Comparison of ENCODE assay signal across 5 cellular contexts in the genomic region with DNA sequence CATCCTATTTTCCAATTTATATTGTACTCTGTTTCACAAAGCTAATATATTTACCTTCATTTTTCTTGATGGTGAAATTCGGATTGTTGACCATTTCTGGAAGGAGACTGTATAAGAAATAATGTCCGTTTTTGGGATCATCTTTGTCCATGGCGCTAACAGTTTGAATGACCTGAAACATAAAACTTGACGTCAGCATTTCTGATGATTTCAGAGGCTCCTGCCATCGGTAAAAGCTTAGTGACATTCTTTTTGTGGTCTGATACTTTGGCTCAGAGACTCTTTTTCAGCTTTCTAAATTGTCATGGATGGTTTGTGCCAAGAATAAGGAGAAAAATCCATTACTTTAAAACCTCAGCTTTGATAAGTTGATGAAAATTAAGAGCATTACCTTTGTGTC.
"Had no signal": no experiment of that assay in that cellular context is flagged by ENCODE, and none has a peak within 500 bp of the region (broad histone marks: within the 10 kb centered on the region; RNA-seq: fewer than 3 reads in every experiment).

No MANE protein-coding gene starts in this region.

- DNase-seq: KBM-7, KG1 had no signal

- FAIRE-seq: HTR-8/SVneo had no signal

- H3K4me2 ChIP-seq: KMS-11 had no signal

- H3K9ac ChIP-seq: KMS-11 had no signal

- H3K27ac ChIP-seq: HL-60, KMS-11 had no signal
